ENCODE assay signal across 8 cellular contexts in genomic region chr21:45972716-45973474, GRCh38. TPM values are rescaled to one million over a fixed set of nuclear protein-coding genes. Genes with fewer than 3 reads are reported as not detected.
DNase-seq lines count a peak whose midpoint lies in the region; ATAC-seq lines count a peak whose summit lies in the region.

No MANE protein-coding gene starts in this region.

- H3K36me3 ChIP-seq in ectodermal cell (ENCODE audit: control insufficient read depth, insufficient read depth, low read length) (no peaks in the 10 kb centered on the region), mucosa of rectum (ENCODE audit: control insufficient read depth in 2 of 2, insufficient read depth in 2 of 2, low read length in 2 of 2) (no peaks in the 10 kb centered on the region)

- H3K27ac ChIP-seq in ectodermal cell (ENCODE audit: insufficient read depth, low read depth, low read length, poor library complexity, severe bottlenecking) (no peak overlapping the region), mucosa of rectum (ENCODE audit: low read depth in 2 of 2, low read length in 2 of 2) (peak overlapping the region; percentile 81 to 88)

- H3K9me3 ChIP-seq in ectodermal cell (ENCODE audit: control insufficient read depth, low read length) (no peaks in the 10 kb centered on the region), mucosa of rectum (ENCODE audit: control insufficient read depth in 2 of 2, low read length in 2 of 2) (no peaks in the 10 kb centered on the region)

- H3K9ac ChIP-seq in mucosa of rectum (ENCODE audit: low read depth in 1 of 2, low read length in 2 of 2) = peak overlapping the region in 1 of 2 donors; percentile 54

- no peak for ATAC-seq in HG03196 (IDR thresholded peaks at IDR 0.05; ENCODE audit: unreplicated experiment)

- 8 to 9% methylated on average over 58 of the region's 58 CpGs for WGBS in ectodermal cell, 2 experiments

- H3K27me3 ChIP-seq in ectodermal cell (ENCODE audit: control insufficient read depth, insufficient read depth, low read length, poor library complexity, severe bottlenecking) (peaks cover 55% of the 10 kb centered on the region), mucosa of rectum (ENCODE audit: control insufficient read depth in 2 of 2, insufficient read depth in 2 of 2, low read length in 2 of 2) (peaks cover 23 to 32% of the 10 kb centered on the region in 2 donors)

- H3K4me3 ChIP-seq in ectodermal cell (ENCODE audit: insufficient read depth, low read depth, low read length) (peak overlapping the region; percentile 43), mucosa of rectum (ENCODE audit: low read length in 2 of 2) (peak overlapping the region; percentile 51 to 55)

- DNase-seq in D341Med (ENCODE audit: low spot score) (peak; percentile 76), NCI-H1694 treated with DMSO at 0.1 percent for 48 hours (lab: John Stamatoyannopoulos, UW) (peak; percentile 5), activated gamma-delta T cell (lab: John Stamatoyannopoulos, UW) (no peak), cerebellum (ENCODE audit: low spot score) (no peak), HK-2 (ENCODE audit: unreplicated experiment) (no peak)

- H3K4me1 ChIP-seq in ectodermal cell (ENCODE audit: control insufficient read depth, insufficient read depth, low read length) (peaks cover 24% of the 10 kb centered on the region), mucosa of rectum (ENCODE audit: control insufficient read depth in 2 of 2, insufficient read depth in 2 of 2, low read length in 2 of 2) (peaks cover 14 to 25% of the 10 kb centered on the region in 2 donors)

RNA-seq across cellular contexts. Expression of gene COL6A1, which starts 8.7 kb away (rescaled TPM):
- polyA plus RNA-seq in ectodermal cell (2013, experiment 1 of 4) = 44.3 TPM
- polyA plus RNA-seq in ectodermal cell (2013, experiment 2 of 4) = 41.3 TPM
- 51.1 TPM for polyA plus RNA-seq in ectodermal cell (2013, experiment 3 of 4)
- polyA plus RNA-seq in ectodermal cell (2013, experiment 4 of 4) = 52.0 TPM
- total RNA-seq in cerebellum = 88.8 TPM

Comparison
In these comparisons a context has a peak if more than half of its experiments do, and no peak if none do; other contexts are left out.
1. DNase-seq: peak in D341Med (single experiment) and NCI-H1694 treated with DMSO at 0.1 percent for 48 hours (single experiment); none in activated gamma-delta T cell (single experiment), cerebellum (single experiment) and HK-2 (single experiment).